Comparison of ENCODE assay signal across 16 cellular contexts in the genomic region with DNA sequence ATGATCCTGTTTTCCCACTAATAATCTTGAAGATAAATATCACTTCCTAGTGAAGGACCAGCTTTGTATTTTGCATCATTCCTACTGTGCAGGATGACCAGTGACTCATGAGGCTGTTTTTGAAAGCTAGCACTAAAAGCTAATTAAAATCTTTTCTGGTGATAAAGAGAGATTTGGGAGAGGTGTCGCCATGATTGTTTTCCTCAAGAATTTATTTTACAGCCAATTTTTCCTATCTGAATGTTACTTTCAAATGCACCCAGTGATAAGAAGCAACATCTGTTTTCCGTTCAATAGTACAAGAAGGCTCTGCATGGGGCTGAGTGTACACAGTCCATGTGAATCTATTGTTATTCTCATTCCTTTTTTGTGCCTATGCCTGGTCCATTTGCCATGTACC. TPM values are rescaled to one million over a fixed set of nuclear protein-coding genes. Genes with fewer than 3 reads are reported as not detected.
"Had no signal": no experiment of that assay in that cellular context is flagged by ENCODE, and none has a peak within 500 bp of the region (broad histone marks: within the 10 kb centered on the region; RNA-seq: fewer than 3 reads in every experiment).

No MANE protein-coding gene starts in this region.

- H3K36me3 ChIP-seq: spleen had no signal

- H3K27ac Mint-ChIP-seq: activated CD8-positive, alpha-beta memory T cell treated with anti-CD3 and anti-CD28 coated beads, Interleukin-2, amount 10 ng/mL, durations not matched to agents 7 days and 5 days; activated naive CD8-positive, alpha-beta T cell had no signal

- H3K4me1 ChIP-seq: foreskin keratinocyte had no signal

- H3K9me3 Mint-ChIP-seq: activated T-cell treated with anti-CD3 and anti-CD28 coated beads, Interleukin-2, amount 50 U/mL, for 4 hours had no signal

- DNase-seq: activated CD4-positive, alpha-beta T cell treated with anti-CD3 and anti-CD28 coated beads for 1 hour; activated CD4-positive, alpha-beta T cell treated with anti-CD3 and anti-CD28 coated beads, Interleukin-2, amount 50 U/mL, for 48 hours; activated CD8-positive, alpha-beta memory T cell treated with anti-CD3 and anti-CD28 coated beads, Interleukin-2, amount 10 ng/mL, durations not matched to agents 7 days and 5 days; activated effector memory CD4-positive, alpha-beta T cell treated with anti-CD3 and anti-CD28 coated beads, Interleukin-2, amount 50 U/mL, for 16 hours; activated T-cell treated with anti-CD3 and anti-CD28 coated beads, Interleukin-2, amount 50 U/mL, for 4 hours; foreskin keratinocyte; heart left ventricle; posterior cingulate gyrus; right cardiac atrium; spleen; stimulated activated CD4-positive, alpha-beta T cell treated with anti-CD3 and anti-CD28 coated beads, Interleukin-2, amount 100 ng/mL, for 24 hours; stimulated activated naive CD4-positive, alpha-beta T cell; SW 1271; testis had no signal

- ATAC-seq: activated CD8-positive, alpha-beta memory T cell treated with anti-CD3 and anti-CD28 coated beads, Interleukin-2, amount 10 ng/mL, durations not matched to agents 7 days and 5 days; activated T-cell treated with anti-CD3 and anti-CD28 coated beads, Interleukin-2, amount 50 U/mL, for 4 hours; foreskin keratinocyte had no signal

- H3K4me1 Mint-ChIP-seq: activated CD8-positive, alpha-beta memory T cell treated with anti-CD3 and anti-CD28 coated beads, Interleukin-2, amount 10 ng/mL, durations not matched to agents 7 days and 5 days had no signal

- H3K27ac ChIP-seq: foreskin keratinocyte, spleen, testis had no signal

- H3K27me3 ChIP-seq: esophagus muscularis mucosa, foreskin keratinocyte, heart left ventricle, spleen, testis had no signal

- H3K27me3 Mint-ChIP-seq: activated CD8-positive, alpha-beta memory T cell treated with anti-CD3 and anti-CD28 coated beads, Interleukin-2, amount 10 ng/mL, durations not matched to agents 7 days and 5 days had no signal

- H3K9me3 ChIP-seq: esophagus muscularis mucosa, heart left ventricle, spleen, testis had no signal

- H3K36me3 Mint-ChIP-seq: activated CD8-positive, alpha-beta memory T cell treated with anti-CD3 and anti-CD28 coated beads, Interleukin-2, amount 10 ng/mL, durations not matched to agents 7 days and 5 days; activated naive CD8-positive, alpha-beta T cell had no signal

- H3K4me3 ChIP-seq: esophagus muscularis mucosa, heart left ventricle, spleen, testis had no signal

- H3K4me3 Mint-ChIP-seq: activated CD8-positive, alpha-beta memory T cell treated with anti-CD3 and anti-CD28 coated beads, Interleukin-2, amount 10 ng/mL, durations not matched to agents 7 days and 5 days; activated naive CD8-positive, alpha-beta T cell; activated T-cell treated with anti-CD3 and anti-CD28 coated beads, Interleukin-2, amount 50 U/mL, for 4 hours had no signal

RNA-seq across cellular contexts. Expression of a gene that starts 28.3 kb away (rescaled TPM):
- total RNA-seq: activated CD8-positive, alpha-beta memory T cell treated with anti-CD3 and anti-CD28 coated beads, Interleukin-2, amount 10 ng/mL, durations not matched to agents 7 days and 5 days had no signal
